11 cellular contexts compared by ENCODE assay signal in genomic region chr18:62437520-62438329, GRCh38.
A peak's percentile ranks its signal among the peaks of the same experiment; 100 is the strongest.
DNase-seq lines count a peak whose midpoint lies in the region; ATAC-seq, FAIRE-seq and TF ChIP-seq lines count a peak whose summit lies in the region.
"Had no signal": no experiment of that assay in that cellular context is flagged by ENCODE, and none has a peak within 500 bp of the region (broad histone marks: within the 10 kb centered on the region; RNA-seq: fewer than 3 reads in every experiment).

No MANE protein-coding gene starts in this region.

- FAIRE-seq in GM12892 (lab: Jason Lieb, UNC): peak; percentile 24

- peak; percentile 89 to 93 (median 91) for ATAC-seq in psoas muscle
- no peak for ATAC-seq in GM19035 (IDR thresholded peaks at IDR 0.05; ENCODE audit: unreplicated experiment)
- ATAC-seq in HG02798 (IDR thresholded peaks at IDR 0.05; ENCODE audit: poor library complexity, unreplicated experiment): no peak
- ATAC-seq: T-cell had no signal

- H3K36me3 ChIP-seq in psoas muscle (ENCODE audit: insufficient read depth in 1 of 2, low read depth in 1 of 2): no peaks in the 10 kb centered on the region

- peak overlapping the region; percentile 38 for H3K4me3 ChIP-seq in psoas muscle

- intact Hi-C loops in psoas muscle (cut with DNase I): loop anchor here in 1 of 2 donors (2.0 kb wide), 1 partner anchor 13 kb away; no protein-coding TSS in a partner anchor

- DNase-seq in GM12892 (ENCODE audit: insufficient read length): no peak
- DNase-seq in NCI-H2171 treated with DMSO at 0.1 percent for 48 hours (lab: John Stamatoyannopoulos, UW): peak; percentile 52
- no peak for DNase-seq in epithelial cell of prostate (ENCODE audit: low read depth, low spot score)
- peak; percentile 59 to 87 for DNase-seq in psoas muscle
- no peak for DNase-seq in NCI-H2196 treated with DMSO at 0.1 percent for 48 hours (lab: John Stamatoyannopoulos, UW; ENCODE audit: unreplicated experiment)
- DNase-seq in AML-193 (lab: John Stamatoyannopoulos, UW): no peak
- DNase-seq: DMS79, T-cell had no signal

- H3K4me1 ChIP-seq in psoas muscle: peaks cover 18% of the 10 kb centered on the region

- 4 to 15% (median 6%) methylated on average over 18 of the region's 18 CpGs for WGBS in psoas muscle, 3 donors

- TF ChIP-seq CTCF in psoas muscle (IDR thresholded peaks at IDR 0.05): no peak

- H3K9me3 ChIP-seq in psoas muscle: no peaks in the 10 kb centered on the region

- no peak for TF ChIP-seq POLR2A in GM12892 (IDR thresholded peaks at IDR 0.05; ENCODE audit: low read depth, low read length)

- no peaks in the 10 kb centered on the region for H3K27me3 ChIP-seq in psoas muscle (ENCODE audit: insufficient read depth in 3 of 3, low read length in 2 of 3)

- H3K27ac ChIP-seq in epithelial cell of prostate (peak overlapping the region; percentile 70), psoas muscle (peak overlapping the region; percentile 95)
- H3K27ac ChIP-seq: KMS-11 had no signal

Comparison
In these comparisons a context has a peak if more than half of its experiments do, and no peak if none do; other contexts are left out.
1. DNase-seq: peak in NCI-H2171 treated with DMSO at 0.1 percent for 48 hours (single experiment) and psoas muscle (2 of 2); none in GM12892 (single experiment), epithelial cell of prostate (single experiment), NCI-H2196 treated with DMSO at 0.1 percent for 48 hours (single experiment) and AML-193 (0 of 2).
2. ATAC-seq: peak in psoas muscle (4 of 4); none in GM19035 (single experiment) and HG02798 (single experiment).